10 cellular contexts compared by ENCODE assay signal in genomic region chr10:74071151-74071550, GRCh38.
A peak's percentile ranks its signal among the peaks of the same experiment; 100 is the strongest.
DNase-seq lines count a peak whose midpoint lies in the region; ATAC-seq and TF ChIP-seq lines count a peak whose summit lies in the region.
"Had no signal": no experiment of that assay in that cellular context is flagged by ENCODE, and none has a peak within 500 bp of the region (broad histone marks: within the 10 kb centered on the region; RNA-seq: fewer than 3 reads in every experiment).

No MANE protein-coding gene starts in this region.

- H3K4me3 Mint-ChIP-seq in HFFc6: peak overlapping the region; percentile 44; the same call in 1 of the 2 replicates
- no peak overlapping the region for H3K4me3 Mint-ChIP-seq in type B pancreatic cell
- H3K4me3 Mint-ChIP-seq: activated naive CD4-positive, alpha-beta T cell treated with anti-CD3 and anti-CD28 coated beads, Interleukin-2, amount 10 ng/mL, durations not matched to agents 7 days and 5 days had no signal

- DNase-seq in HFFc6 (peak; percentile 81), choroid plexus epithelial cell (ENCODE audit: low read depth) (peak; percentile 93), kidney glomerular epithelial cell (lab: John Stamatoyannopoulos, UW) (peak; percentile 69), type B pancreatic cell (ENCODE audit: extremely low spot score, unreplicated experiment) (no peak), NCI-H1105 treated with DMSO at 0.1 percent for 48 hours (lab: John Stamatoyannopoulos, UW) (no peak), DMS53 (lab: John Stamatoyannopoulos, UW) (no peak)
- DNase-seq: activated naive CD4-positive, alpha-beta T cell treated with anti-CD3 and anti-CD28 coated beads, Interleukin-2, amount 10 ng/mL, durations not matched to agents 7 days and 5 days; effector CD4-positive, alpha-beta T cell; GDM1 had no signal

- H3K27me3 Mint-ChIP-seq in HFFc6 (ENCODE audit: insufficient read depth): no peaks in the 10 kb centered on the region
- no peaks in the 10 kb centered on the region for H3K27me3 Mint-ChIP-seq in type B pancreatic cell
- H3K27me3 Mint-ChIP-seq: activated naive CD4-positive, alpha-beta T cell treated with anti-CD3 and anti-CD28 coated beads, Interleukin-2, amount 10 ng/mL, durations not matched to agents 7 days and 5 days had no signal

- no peaks in the 10 kb centered on the region for H3K9me3 Mint-ChIP-seq in HFFc6
- no peaks in the 10 kb centered on the region for H3K9me3 Mint-ChIP-seq in type B pancreatic cell
- H3K9me3 Mint-ChIP-seq: activated naive CD4-positive, alpha-beta T cell treated with anti-CD3 and anti-CD28 coated beads, Interleukin-2, amount 10 ng/mL, durations not matched to agents 7 days and 5 days had no signal

- no peak for TF ChIP-seq CTCF in HFFc6 (IDR thresholded peaks at IDR 0.05)
- no peak for TF ChIP-seq CTCF in choroid plexus epithelial cell (conservative IDR thresholded peaks at IDR 0.05; ENCODE audit: low read depth, low read length)
- TF ChIP-seq CTCF in type B pancreatic cell (conservative IDR thresholded peaks at IDR 0.05): no peak

- H3K36me3 Mint-ChIP-seq in HFFc6 (ENCODE audit: low read depth) (peaks cover 65% of the 10 kb centered on the region), type B pancreatic cell (peaks cover 32% of the 10 kb centered on the region)

- H3K4me1 Mint-ChIP-seq in HFFc6 (ENCODE audit: low read depth) (peaks cover 90% of the 10 kb centered on the region), type B pancreatic cell (ENCODE audit: unreplicated experiment) (peaks cover 20% of the 10 kb centered on the region)
- H3K4me1 Mint-ChIP-seq: activated naive CD4-positive, alpha-beta T cell treated with anti-CD3 and anti-CD28 coated beads, Interleukin-2, amount 10 ng/mL, durations not matched to agents 7 days and 5 days had no signal

- ATAC-seq in HG03175 (IDR thresholded peaks at IDR 0.05; ENCODE audit: unreplicated experiment): no peak

- H3K27ac Mint-ChIP-seq in HFFc6 (peak overlapping the region; percentile 51), type B pancreatic cell (peak overlapping the region; percentile 13)
- H3K27ac Mint-ChIP-seq: activated naive CD4-positive, alpha-beta T cell treated with anti-CD3 and anti-CD28 coated beads, Interleukin-2, amount 10 ng/mL, durations not matched to agents 7 days and 5 days had no signal

- H3K4me3 ChIP-seq in choroid plexus epithelial cell (ENCODE audit: low read depth, low read length): no peak overlapping the region

Comparison
In these comparisons a context has a peak if more than half of its experiments do, and no peak if none do; other contexts are left out.
1. DNase-seq: peak in HFFc6 (single experiment), choroid plexus epithelial cell (single experiment) and kidney glomerular epithelial cell (single experiment); none in type B pancreatic cell (single experiment), NCI-H1105 treated with DMSO at 0.1 percent for 48 hours (single experiment) and DMS53 (single experiment).